1 cellular context compared by ENCODE assay signal in the genomic region with DNA sequence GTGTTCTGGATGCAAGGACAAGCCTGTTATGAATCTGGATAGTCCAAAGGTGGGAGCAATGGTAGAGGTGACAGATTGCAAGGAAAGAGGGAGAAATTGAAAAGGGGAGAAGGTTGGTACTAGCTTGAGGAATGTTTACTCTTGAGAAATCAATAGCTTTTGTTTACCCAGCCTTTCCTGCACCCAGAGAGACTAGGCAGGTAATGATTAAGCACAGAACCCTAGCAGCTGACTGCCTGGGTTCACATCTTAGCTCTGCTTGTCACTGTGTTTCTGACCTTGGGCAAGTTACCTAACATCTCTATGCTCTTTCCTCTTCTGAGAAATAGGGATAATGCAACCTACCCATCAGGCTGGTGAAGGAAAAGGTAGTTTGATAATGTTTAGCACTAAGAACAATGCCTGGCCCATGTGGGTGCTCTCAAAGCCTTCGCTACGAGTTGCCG.
TF ChIP-seq lines count a peak whose summit lies in the region.

No MANE protein-coding gene starts in this region.

TF ChIP-seq in HepG2, 621 proteins besides CTCF, POLR2A, EP300 and RAD21 (continued from another document and continues in another):
- TF ChIP-seq, protein P1, sequence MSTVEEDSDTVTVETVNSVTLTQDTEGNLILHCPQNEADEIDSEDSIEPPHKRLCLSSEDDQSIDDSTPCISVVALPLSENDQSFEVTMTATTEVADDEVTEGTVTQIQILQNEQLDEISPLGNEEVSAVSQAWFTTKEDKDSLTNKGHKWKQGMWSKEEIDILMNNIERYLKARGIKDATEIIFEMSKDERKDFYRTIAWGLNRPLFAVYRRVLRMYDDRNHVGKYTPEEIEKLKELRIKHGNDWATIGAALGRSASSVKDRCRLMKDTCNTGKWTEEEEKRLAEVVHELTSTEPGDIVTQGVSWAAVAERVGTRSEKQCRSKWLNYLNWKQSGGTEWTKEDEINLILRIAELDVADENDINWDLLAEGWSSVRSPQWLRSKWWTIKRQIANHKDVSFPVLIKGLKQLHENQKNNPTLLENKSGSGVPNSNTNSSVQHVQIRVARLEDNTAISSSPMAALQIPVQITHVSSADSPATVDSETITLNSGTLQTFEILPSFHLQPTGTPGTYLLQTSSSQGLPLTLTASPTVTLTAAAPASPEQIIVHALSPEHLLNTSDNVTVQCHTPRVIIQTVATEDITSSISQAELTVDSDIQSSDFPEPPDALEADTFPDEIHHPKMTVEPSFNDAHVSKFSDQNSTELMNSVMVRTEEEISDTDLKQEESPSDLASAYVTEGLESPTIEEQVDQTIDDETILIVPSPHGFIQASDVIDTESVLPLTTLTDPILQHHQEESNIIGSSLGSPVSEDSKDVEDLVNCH (CRISPR knock-in tag; IDR thresholded peaks at IDR 0.05), result no peak
- TF ChIP-seq ZSCAN20 (CRISPR knock-in tag; IDR thresholded peaks at IDR 0.05; ENCODE audit: borderline replicate concordance), result no peak
- peak; percentile 90; the same call in 1 of the 2 replicates for TF ChIP-seq RXRA (CRISPR knock-in tag; IDR thresholded peaks at IDR 0.05)
- TF ChIP-seq KDM5A (IDR thresholded peaks at IDR 0.05; ENCODE audit: borderline replicate concordance, low read length), result peak; percentile 57; the same call in 1 of the 2 replicates
- TF ChIP-seq ZNF296 (CRISPR knock-in tag; conservative IDR thresholded peaks at IDR 0.05), result no peak
- TF ChIP-seq ZMAT3 (CRISPR knock-in tag; conservative IDR thresholded peaks at IDR 0.05), result no peak
- TF ChIP-seq ZNF577 (CRISPR knock-in tag; IDR thresholded peaks at IDR 0.05; ENCODE audit: borderline replicate concordance, low read depth), result no peak
- no peak for TF ChIP-seq ISX (CRISPR knock-in tag; conservative IDR thresholded peaks at IDR 0.05)
- TF ChIP-seq, protein P2, sequence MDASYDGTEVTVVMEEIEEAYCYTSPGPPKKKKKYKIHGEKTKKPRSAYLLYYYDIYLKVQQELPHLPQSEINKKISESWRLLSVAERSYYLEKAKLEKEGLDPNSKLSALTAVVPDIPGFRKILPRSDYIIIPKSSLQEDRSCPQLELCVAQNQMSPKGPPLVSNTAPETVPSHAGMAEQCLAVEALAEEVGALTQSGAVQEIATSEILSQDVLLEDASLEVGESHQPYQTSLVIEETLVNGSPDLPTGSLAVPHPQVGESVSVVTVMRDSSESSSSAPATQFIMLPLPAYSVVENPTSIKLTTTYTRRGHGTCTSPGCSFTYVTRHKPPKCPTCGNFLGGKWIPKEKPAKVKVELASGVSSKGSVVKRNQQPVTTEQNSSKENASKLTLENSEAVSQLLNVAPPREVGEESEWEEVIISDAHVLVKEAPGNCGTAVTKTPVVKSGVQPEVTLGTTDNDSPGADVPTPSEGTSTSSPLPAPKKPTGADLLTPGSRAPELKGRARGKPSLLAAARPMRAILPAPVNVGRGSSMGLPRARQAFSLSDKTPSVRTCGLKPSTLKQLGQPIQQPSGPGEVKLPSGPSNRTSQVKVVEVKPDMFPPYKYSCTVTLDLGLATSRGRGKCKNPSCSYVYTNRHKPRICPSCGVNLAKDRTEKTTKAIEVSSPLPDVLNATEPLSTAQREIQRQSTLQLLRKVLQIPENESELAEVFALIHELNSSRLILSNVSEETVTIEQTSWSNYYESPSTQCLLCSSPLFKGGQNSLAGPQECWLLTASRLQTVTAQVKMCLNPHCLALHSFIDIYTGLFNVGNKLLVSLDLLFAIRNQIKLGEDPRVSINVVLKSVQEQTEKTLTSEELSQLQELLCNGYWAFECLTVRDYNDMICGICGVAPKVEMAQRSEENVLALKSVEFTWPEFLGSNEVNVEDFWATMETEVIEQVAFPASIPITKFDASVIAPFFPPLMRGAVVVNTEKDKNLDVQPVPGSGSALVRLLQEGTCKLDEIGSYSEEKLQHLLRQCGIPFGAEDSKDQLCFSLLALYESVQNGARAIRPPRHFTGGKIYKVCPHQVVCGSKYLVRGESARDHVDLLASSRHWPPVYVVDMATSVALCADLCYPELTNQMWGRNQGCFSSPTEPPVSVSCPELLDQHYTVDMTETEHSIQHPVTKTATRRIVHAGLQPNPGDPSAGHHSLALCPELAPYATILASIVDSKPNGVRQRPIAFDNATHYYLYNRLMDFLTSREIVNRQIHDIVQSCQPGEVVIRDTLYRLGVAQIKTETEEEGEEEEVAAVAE (CRISPR knock-in tag; IDR thresholded peaks at IDR 0.05; ENCODE audit: borderline replicate concordance), result 0 out of 2 replicates have a peak, but pooled peaks have one; percentile 59
- TF ChIP-seq, protein P3, sequence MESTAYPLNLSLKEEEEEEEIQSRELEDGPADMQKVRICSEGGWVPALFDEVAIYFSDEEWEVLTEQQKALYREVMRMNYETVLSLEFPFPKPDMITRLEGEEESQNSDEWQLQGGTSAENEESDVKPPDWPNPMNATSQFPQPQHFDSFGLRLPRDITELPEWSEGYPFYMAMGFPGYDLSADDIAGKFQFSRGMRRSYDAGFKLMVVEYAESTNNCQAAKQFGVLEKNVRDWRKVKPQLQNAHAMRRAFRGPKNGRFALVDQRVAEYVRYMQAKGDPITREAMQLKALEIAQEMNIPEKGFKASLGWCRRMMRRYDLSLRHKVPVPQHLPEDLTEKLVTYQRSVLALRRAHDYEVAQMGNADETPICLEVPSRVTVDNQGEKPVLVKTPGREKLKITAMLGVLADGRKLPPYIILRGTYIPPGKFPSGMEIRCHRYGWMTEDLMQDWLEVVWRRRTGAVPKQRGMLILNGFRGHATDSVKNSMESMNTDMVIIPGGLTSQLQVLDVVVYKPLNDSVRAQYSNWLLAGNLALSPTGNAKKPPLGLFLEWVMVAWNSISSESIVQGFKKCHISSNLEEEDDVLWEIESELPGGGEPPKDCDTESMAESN (CRISPR knock-in tag; conservative IDR thresholded peaks at IDR 0.05), result peak; percentile 72; the same call in 1 of the 2 replicates
- TF ChIP-seq ZNF382 (CRISPR knock-in tag; IDR thresholded peaks at IDR 0.05; ENCODE audit: borderline replicate concordance), result no peak
- TF ChIP-seq SALL1 (CRISPR knock-in tag; IDR thresholded peaks at IDR 0.05), result peak; percentile 94
- TF ChIP-seq, protein P4, sequence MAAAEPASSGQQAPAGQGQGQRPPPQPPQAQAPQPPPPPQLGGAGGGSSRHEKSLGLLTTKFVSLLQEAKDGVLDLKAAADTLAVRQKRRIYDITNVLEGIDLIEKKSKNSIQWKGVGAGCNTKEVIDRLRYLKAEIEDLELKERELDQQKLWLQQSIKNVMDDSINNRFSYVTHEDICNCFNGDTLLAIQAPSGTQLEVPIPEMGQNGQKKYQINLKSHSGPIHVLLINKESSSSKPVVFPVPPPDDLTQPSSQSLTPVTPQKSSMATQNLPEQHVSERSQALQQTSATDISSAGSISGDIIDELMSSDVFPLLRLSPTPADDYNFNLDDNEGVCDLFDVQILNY (CRISPR knock-in tag; conservative IDR thresholded peaks at IDR 0.05), result no peak
- no peak for TF ChIP-seq ELF4 (CRISPR knock-in tag; IDR thresholded peaks at IDR 0.05; ENCODE audit: borderline replicate concordance)
- no peak for TF ChIP-seq SAFB2 (CRISPR knock-in tag; IDR thresholded peaks at IDR 0.05; ENCODE audit: borderline replicate concordance, low read depth)
- no peak for TF ChIP-seq ZIK1 (CRISPR knock-in tag; IDR thresholded peaks at IDR 0.05; ENCODE audit: borderline replicate concordance, low read depth)
- peak; percentile 84 for TF ChIP-seq SIX1 (CRISPR knock-in tag; IDR thresholded peaks at IDR 0.05; ENCODE audit: borderline replicate concordance)
- no peak for TF ChIP-seq ZNF138 (CRISPR knock-in tag; IDR thresholded peaks at IDR 0.05; ENCODE audit: low read depth)
- TF ChIP-seq MZF1 (CRISPR knock-in tag; IDR thresholded peaks at IDR 0.05; ENCODE audit: borderline replicate concordance), result no peak
- TF ChIP-seq, protein P5, sequence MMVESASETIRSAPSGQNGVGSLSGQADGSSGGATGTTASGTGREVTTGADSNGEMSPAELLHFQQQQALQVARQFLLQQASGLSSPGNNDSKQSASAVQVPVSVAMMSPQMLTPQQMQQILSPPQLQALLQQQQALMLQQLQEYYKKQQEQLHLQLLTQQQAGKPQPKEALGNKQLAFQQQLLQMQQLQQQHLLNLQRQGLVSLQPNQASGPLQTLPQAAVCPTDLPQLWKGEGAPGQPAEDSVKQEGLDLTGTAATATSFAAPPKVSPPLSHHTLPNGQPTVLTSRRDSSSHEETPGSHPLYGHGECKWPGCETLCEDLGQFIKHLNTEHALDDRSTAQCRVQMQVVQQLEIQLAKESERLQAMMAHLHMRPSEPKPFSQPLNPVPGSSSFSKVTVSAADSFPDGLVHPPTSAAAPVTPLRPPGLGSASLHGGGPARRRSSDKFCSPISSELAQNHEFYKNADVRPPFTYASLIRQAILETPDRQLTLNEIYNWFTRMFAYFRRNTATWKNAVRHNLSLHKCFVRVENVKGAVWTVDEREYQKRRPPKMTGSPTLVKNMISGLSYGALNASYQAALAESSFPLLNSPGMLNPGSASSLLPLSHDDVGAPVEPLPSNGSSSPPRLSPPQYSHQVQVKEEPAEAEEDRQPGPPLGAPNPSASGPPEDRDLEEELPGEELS (CRISPR knock-in tag; IDR thresholded peaks at IDR 0.05), result peak; percentile 98
- TF ChIP-seq, protein P6, sequence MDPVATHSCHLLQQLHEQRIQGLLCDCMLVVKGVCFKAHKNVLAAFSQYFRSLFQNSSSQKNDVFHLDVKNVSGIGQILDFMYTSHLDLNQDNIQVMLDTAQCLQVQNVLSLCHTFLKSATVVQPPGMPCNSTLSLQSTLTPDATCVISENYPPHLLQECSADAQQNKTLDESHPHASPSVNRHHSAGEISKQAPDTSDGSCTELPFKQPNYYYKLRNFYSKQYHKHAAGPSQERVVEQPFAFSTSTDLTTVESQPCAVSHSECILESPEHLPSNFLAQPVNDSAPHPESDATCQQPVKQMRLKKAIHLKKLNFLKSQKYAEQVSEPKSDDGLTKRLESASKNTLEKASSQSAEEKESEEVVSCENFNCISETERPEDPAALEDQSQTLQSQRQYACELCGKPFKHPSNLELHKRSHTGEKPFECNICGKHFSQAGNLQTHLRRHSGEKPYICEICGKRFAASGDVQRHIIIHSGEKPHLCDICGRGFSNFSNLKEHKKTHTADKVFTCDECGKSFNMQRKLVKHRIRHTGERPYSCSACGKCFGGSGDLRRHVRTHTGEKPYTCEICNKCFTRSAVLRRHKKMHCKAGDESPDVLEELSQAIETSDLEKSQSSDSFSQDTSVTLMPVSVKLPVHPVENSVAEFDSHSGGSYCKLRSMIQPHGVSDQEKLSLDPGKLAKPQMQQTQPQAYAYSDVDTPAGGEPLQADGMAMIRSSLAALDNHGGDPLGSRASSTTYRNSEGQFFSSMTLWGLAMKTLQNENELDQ (CRISPR knock-in tag; IDR thresholded peaks at IDR 0.05; ENCODE audit: borderline replicate concordance), result no peak
- TF ChIP-seq SKI (IDR thresholded peaks at IDR 0.05; ENCODE audit: partially characterized antibody), result peak; percentile 71
- TF ChIP-seq, protein P7, sequence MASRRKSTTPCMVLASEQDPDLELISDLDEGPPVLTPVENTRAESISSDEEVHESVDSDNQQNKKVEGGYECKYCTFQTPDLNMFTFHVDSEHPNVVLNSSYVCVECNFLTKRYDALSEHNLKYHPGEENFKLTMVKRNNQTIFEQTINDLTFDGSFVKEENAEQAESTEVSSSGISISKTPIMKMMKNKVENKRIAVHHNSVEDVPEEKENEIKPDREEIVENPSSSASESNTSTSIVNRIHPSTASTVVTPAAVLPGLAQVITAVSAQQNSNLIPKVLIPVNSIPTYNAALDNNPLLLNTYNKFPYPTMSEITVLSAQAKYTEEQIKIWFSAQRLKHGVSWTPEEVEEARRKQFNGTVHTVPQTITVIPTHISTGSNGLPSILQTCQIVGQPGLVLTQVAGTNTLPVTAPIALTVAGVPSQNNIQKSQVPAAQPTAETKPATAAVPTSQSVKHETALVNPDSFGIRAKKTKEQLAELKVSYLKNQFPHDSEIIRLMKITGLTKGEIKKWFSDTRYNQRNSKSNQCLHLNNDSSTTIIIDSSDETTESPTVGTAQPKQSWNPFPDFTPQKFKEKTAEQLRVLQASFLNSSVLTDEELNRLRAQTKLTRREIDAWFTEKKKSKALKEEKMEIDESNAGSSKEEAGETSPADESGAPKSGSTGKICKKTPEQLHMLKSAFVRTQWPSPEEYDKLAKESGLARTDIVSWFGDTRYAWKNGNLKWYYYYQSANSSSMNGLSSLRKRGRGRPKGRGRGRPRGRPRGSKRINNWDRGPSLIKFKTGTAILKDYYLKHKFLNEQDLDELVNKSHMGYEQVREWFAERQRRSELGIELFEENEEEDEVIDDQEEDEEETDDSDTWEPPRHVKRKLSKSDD (CRISPR knock-in tag; IDR thresholded peaks at IDR 0.05; ENCODE audit: low read depth), result peak; percentile 78; the same call in 1 of the 2 replicates
- peak; percentile 83 for TF ChIP-seq NR2F6 (IDR thresholded peaks at IDR 0.05)
- TF ChIP-seq NR2F6 (CRISPR knock-in tag; IDR thresholded peaks at IDR 0.05), result peak; percentile 84
- no peak for TF ChIP-seq RFX3 (CRISPR knock-in tag; IDR thresholded peaks at IDR 0.05)
- TF ChIP-seq, protein P8, sequence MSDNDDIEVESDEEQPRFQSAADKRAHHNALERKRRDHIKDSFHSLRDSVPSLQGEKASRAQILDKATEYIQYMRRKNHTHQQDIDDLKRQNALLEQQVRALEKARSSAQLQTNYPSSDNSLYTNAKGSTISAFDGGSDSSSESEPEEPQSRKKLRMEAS (IDR thresholded peaks at IDR 0.05), result peak; percentile 56
- no peak for TF ChIP-seq PHF8 (CRISPR knock-in tag; IDR thresholded peaks at IDR 0.05)
- TF ChIP-seq ZNF205 (CRISPR knock-in tag; IDR thresholded peaks at IDR 0.05), result peak; percentile 89; the same call in 1 of the 2 replicates
- TF ChIP-seq REXO4 (CRISPR knock-in tag; IDR thresholded peaks at IDR 0.05; ENCODE audit: borderline replicate concordance), result no peak
- peak; percentile 75; the same call in 1 of the 2 replicates for TF ChIP-seq CHD4 (IDR thresholded peaks at IDR 0.05; ENCODE audit: borderline replicate concordance, low read length)
- TF ChIP-seq, protein P9, sequence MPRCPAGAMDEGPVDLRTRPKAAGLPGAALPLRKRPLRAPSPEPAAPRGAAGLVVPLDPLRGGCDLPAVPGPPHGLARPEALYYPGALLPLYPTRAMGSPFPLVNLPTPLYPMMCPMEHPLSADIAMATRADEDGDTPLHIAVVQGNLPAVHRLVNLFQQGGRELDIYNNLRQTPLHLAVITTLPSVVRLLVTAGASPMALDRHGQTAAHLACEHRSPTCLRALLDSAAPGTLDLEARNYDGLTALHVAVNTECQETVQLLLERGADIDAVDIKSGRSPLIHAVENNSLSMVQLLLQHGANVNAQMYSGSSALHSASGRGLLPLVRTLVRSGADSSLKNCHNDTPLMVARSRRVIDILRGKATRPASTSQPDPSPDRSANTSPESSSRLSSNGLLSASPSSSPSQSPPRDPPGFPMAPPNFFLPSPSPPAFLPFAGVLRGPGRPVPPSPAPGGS (CRISPR knock-in tag; IDR thresholded peaks at IDR 0.05), result no peak
- no peak for TF ChIP-seq ZNF121 (CRISPR knock-in tag; IDR thresholded peaks at IDR 0.05)
- no peak; the same call in 1 of the 2 replicates for TF ChIP-seq ZBTB8A (CRISPR knock-in tag; IDR thresholded peaks at IDR 0.05; ENCODE audit: borderline replicate concordance, low read depth)
- TF ChIP-seq ATF7-NPFF (CRISPR knock-in tag; IDR thresholded peaks at IDR 0.05; ENCODE audit: low read depth), result peak; percentile 58; the same call in 1 of the 2 replicates
- no peak; the same call in 1 of the 2 replicates for TF ChIP-seq ZNF547 (CRISPR knock-in tag; IDR thresholded peaks at IDR 0.05)
- TF ChIP-seq, protein P10, sequence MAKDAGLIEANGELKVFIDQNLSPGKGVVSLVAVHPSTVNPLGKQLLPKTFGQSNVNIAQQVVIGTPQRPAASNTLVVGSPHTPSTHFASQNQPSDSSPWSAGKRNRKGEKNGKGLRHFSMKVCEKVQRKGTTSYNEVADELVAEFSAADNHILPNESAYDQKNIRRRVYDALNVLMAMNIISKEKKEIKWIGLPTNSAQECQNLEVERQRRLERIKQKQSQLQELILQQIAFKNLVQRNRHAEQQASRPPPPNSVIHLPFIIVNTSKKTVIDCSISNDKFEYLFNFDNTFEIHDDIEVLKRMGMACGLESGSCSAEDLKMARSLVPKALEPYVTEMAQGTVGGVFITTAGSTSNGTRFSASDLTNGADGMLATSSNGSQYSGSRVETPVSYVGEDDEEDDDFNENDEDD (CRISPR knock-in tag; IDR thresholded peaks at IDR 0.05; ENCODE audit: borderline replicate concordance), result no peak; the same call in 1 of the 2 replicates
- peak; percentile 70; the same call in 1 of the 2 replicates for TF ChIP-seq ZNF788 (CRISPR knock-in tag; IDR thresholded peaks at IDR 0.05; ENCODE audit: borderline replicate concordance)
